ENCODE assay signal across 18 cellular contexts in genomic region chr20:11260611-11261010, GRCh38.
DNase-seq lines count a peak whose midpoint lies in the region; ATAC-seq, FAIRE-seq and TF ChIP-seq lines count a peak whose summit lies in the region.
"Had no signal": no experiment of that assay in that cellular context is flagged by ENCODE, and none has a peak within 500 bp of the region (broad histone marks: within the 10 kb centered on the region; RNA-seq: fewer than 3 reads in every experiment).

No MANE protein-coding gene starts in this region.

- no peaks in the 10 kb centered on the region for H3K36me3 ChIP-seq in astrocyte (ENCODE audit: insufficient read depth, low read length)
- H3K36me3 ChIP-seq: SJSA1 had no signal

- H3K4me1 Mint-ChIP-seq in astrocyte (ENCODE audit: low read depth, unreplicated experiment) (peaks cover 37% of the 10 kb centered on the region), osteocyte (ENCODE audit: unreplicated experiment) (peaks cover 31% of the 10 kb centered on the region)
- H3K4me1 Mint-ChIP-seq in activated CD4-positive, alpha-beta memory T cell treated with anti-CD3 and anti-CD28 coated beads for 36 hours (ENCODE audit: low read depth), result no peaks in the 10 kb centered on the region

- H3K4me3 Mint-ChIP-seq in astrocyte (ENCODE audit: unreplicated experiment) (no peak overlapping the region), osteocyte (ENCODE audit: unreplicated experiment) (no peak overlapping the region)
- H3K4me3 Mint-ChIP-seq in activated CD4-positive, alpha-beta memory T cell treated with anti-CD3 and anti-CD28 coated beads for 36 hours, result no peak overlapping the region
- H3K4me3 Mint-ChIP-seq: CD14-positive monocyte had no signal

- CTCF ChIA-PET in activated CD4-positive, alpha-beta memory T cell treated with anti-CD3 and anti-CD28 coated beads for 36 hours (lab: Charles Lee), result no interaction called here

- H2AFZ ChIP-seq in astrocyte (ENCODE audit: low read depth, low read length), result no peak overlapping the region
- H2AFZ ChIP-seq: PC-9 had no signal

- DNase-seq in HT1080 (ENCODE audit: low read depth), result peak; percentile 70
- DNase-seq in astrocyte (ENCODE audit: low read depth), result peak; percentile 91
- DNase-seq in fibroblast of pulmonary artery (ENCODE audit: low read depth), result peak; percentile 54
- no peak for DNase-seq in osteocyte (ENCODE audit: extremely low spot score, unreplicated experiment)
- no peak for DNase-seq in NCI-H748 (lab: John Stamatoyannopoulos, UW; ENCODE audit: unreplicated experiment)
- DNase-seq in activated CD4-positive, alpha-beta memory T cell treated with anti-CD3 and anti-CD28 coated beads for 36 hours, result no peak
- DNase-seq in foreskin keratinocyte, result no peak
- DNase-seq: AML-193, Caco-2, DMS153, Karpas-422, NCI-H187 treated with DMSO at 0.1 percent for 48 hours, NCI-H510A, PC-9 had no signal

- peak overlapping the region; percentile 71 for H3K9ac ChIP-seq in astrocyte (ENCODE audit: low read length)

- no peaks in the 10 kb centered on the region for H3K27me3 Mint-ChIP-seq in astrocyte (ENCODE audit: low read depth, unreplicated experiment)
- no peaks in the 10 kb centered on the region for H3K27me3 Mint-ChIP-seq in osteocyte (ENCODE audit: unreplicated experiment)
- no peaks in the 10 kb centered on the region for H3K27me3 Mint-ChIP-seq in activated CD4-positive, alpha-beta memory T cell treated with anti-CD3 and anti-CD28 coated beads for 36 hours

- peak overlapping the region; percentile 45 for H3K4me2 ChIP-seq in astrocyte (ENCODE audit: low read length)
- H3K4me2 ChIP-seq: PC-9 had no signal

- H3K9me3 ChIP-seq in astrocyte (ENCODE audit: insufficient read depth, low read depth, low read length), result peaks cover 3% of the 10 kb centered on the region
- H3K9me3 ChIP-seq: Caco-2, SJSA1 had no signal

- no peak overlapping the region for H3K4me3 ChIP-seq in astrocyte (ENCODE audit: insufficient read depth, low read depth, low read length)
- no peak overlapping the region for H3K4me3 ChIP-seq in fibroblast of pulmonary artery (replicated peaks; ENCODE audit: low read depth, low read length)
- H3K4me3 ChIP-seq: PC-9, SJSA1 had no signal

- ATAC-seq in GM19023 (IDR thresholded peaks at IDR 0.05; ENCODE audit: unreplicated experiment) (no peak), foreskin keratinocyte (no peak)

- peaks cover 3% of the 10 kb centered on the region for H3K27me3 ChIP-seq in astrocyte (ENCODE audit: insufficient read depth, low read length)
- no peaks in the 10 kb centered on the region for H3K27me3 ChIP-seq in foreskin keratinocyte
- H3K27me3 ChIP-seq: SJSA1 had no signal

- TF ChIP-seq CTCF in astrocyte (IDR thresholded peaks at IDR 0.05; ENCODE audit: insufficient read depth, low read depth, low read length) (no peak), fibroblast of pulmonary artery (IDR thresholded peaks at IDR 0.05; ENCODE audit: low read length, missing control alignments) (no peak), osteocyte (IDR thresholded peaks at IDR 0.05) (no peak), foreskin keratinocyte (conservative IDR thresholded peaks at IDR 0.05) (no peak)

- H3K36me3 Mint-ChIP-seq in astrocyte (ENCODE audit: low read depth, unreplicated experiment) (no peaks in the 10 kb centered on the region), osteocyte (ENCODE audit: unreplicated experiment) (no peaks in the 10 kb centered on the region)
- no peaks in the 10 kb centered on the region for H3K36me3 Mint-ChIP-seq in activated CD4-positive, alpha-beta memory T cell treated with anti-CD3 and anti-CD28 coated beads for 36 hours
- H3K36me3 Mint-ChIP-seq: CD14-positive monocyte had no signal

- H3K27ac Mint-ChIP-seq in astrocyte (ENCODE audit: unreplicated experiment) (peak overlapping the region; percentile 85), osteocyte (ENCODE audit: unreplicated experiment) (peak overlapping the region; percentile 90)
- no peak overlapping the region for H3K27ac Mint-ChIP-seq in activated CD4-positive, alpha-beta memory T cell treated with anti-CD3 and anti-CD28 coated beads for 36 hours

- no peaks in the 10 kb centered on the region for H3K79me2 ChIP-seq in astrocyte (ENCODE audit: insufficient read depth, low read length)

- no peaks in the 10 kb centered on the region for H4K20me1 ChIP-seq in astrocyte (ENCODE audit: insufficient read depth, low read length)

- intact Hi-C loops in activated CD4-positive, alpha-beta memory T cell treated with anti-CD3 and anti-CD28 coated beads for 36 hours (cut with micrococcal nuclease), result no loop called here

- POLR2A ChIA-PET in activated CD4-positive, alpha-beta memory T cell treated with anti-CD3 and anti-CD28 coated beads for 36 hours (lab: Charles Lee), result no interaction called here

- peak; percentile 9 for FAIRE-seq in astrocyte (lab: Jason Lieb, UNC)
- FAIRE-seq: GM19239 had no signal

- H3K9me3 Mint-ChIP-seq in astrocyte (ENCODE audit: unreplicated experiment) (peaks cover 7% of the 10 kb centered on the region), osteocyte (ENCODE audit: unreplicated experiment) (peaks cover 18% of the 10 kb centered on the region)
- H3K9me3 Mint-ChIP-seq in activated CD4-positive, alpha-beta memory T cell treated with anti-CD3 and anti-CD28 coated beads for 36 hours, result peaks cover 16% of the 10 kb centered on the region

- H3K4me1 ChIP-seq in astrocyte (ENCODE audit: insufficient read depth, low read length) (peaks cover 18% of the 10 kb centered on the region), foreskin keratinocyte (peaks cover 4% of the 10 kb centered on the region)

- H3K27ac ChIP-seq in astrocyte (ENCODE audit: low read depth, low read length) (peak overlapping the region; percentile 88), foreskin keratinocyte (no peak overlapping the region)
- H3K27ac ChIP-seq: PC-9 had no signal

Comparison
In these comparisons a context has a peak if more than half of its experiments do, and no peak if none do; other contexts are left out.
1. DNase-seq: peak in HT1080 (single experiment), astrocyte (single experiment) and fibroblast of pulmonary artery (single experiment); none in osteocyte (single experiment), NCI-H748 (single experiment), activated CD4-positive, alpha-beta memory T cell treated with anti-CD3 and anti-CD28 coated beads for 36 hours (single experiment) and foreskin keratinocyte (0 of 2).